Comparison of ENCODE assay signal across 30 cellular contexts in genomic region chr3:29576181-29576580, GRCh38.
"Had no signal": no experiment of that assay in that cellular context is flagged by ENCODE, and none has a peak within 500 bp of the region (broad histone marks: within the 10 kb centered on the region; RNA-seq: fewer than 3 reads in every experiment).

No MANE protein-coding gene starts in this region.

- H3K27me3 ChIP-seq: adrenal gland, body of pancreas, cardiac muscle cell, colonic mucosa, esophagus muscularis mucosa, gastroesophageal sphincter had no signal

- FAIRE-seq: endometrium, endothelial cell of umbilical vein, TTC549 had no signal

- H3K4me3 ChIP-seq: adrenal gland, body of pancreas, cardiac muscle cell, colonic mucosa, esophagus muscularis mucosa, gastroesophageal sphincter had no signal

- H3K27ac ChIP-seq: adrenal gland, body of pancreas, cardiac muscle cell, colonic mucosa, esophagus muscularis mucosa, gastroesophageal sphincter, VCaP had no signal

- H3K36me3 ChIP-seq: adrenal gland, cardiac muscle cell, colonic mucosa, esophagus muscularis mucosa, gastroesophageal sphincter had no signal

- DNase-seq: activated CD4-positive, alpha-beta T cell treated with anti-CD3 and anti-CD28 coated beads for 1 hour; activated CD4-positive, alpha-beta T cell treated with anti-CD3 and anti-CD28 coated beads for 4 hours; activated CD4-positive, alpha-beta T cell treated with anti-CD3 and anti-CD28 coated beads, Interleukin-2, amount 10 ng/mL, durations not matched to agents 7 days and 5 days; activated CD4-positive, alpha-beta T cell treated with anti-CD3 and anti-CD28 coated beads, Interleukin-2, amount 50 U/mL, for 48 hours; activated CD8-positive, alpha-beta memory T cell treated with anti-CD3 and anti-CD28 coated beads for 24 hours; activated CD8-positive, alpha-beta T cell treated with anti-CD3 and anti-CD28 coated beads for 36 hours; activated effector memory CD4-positive, alpha-beta T cell treated with anti-CD3 and anti-CD28 coated beads, Interleukin-2, amount 50 U/mL, for 16 hours; activated naive CD4-positive, alpha-beta T cell treated with anti-CD3 and anti-CD28 coated beads for 36 hours; activated naive CD8-positive, alpha-beta T cell treated with anti-CD3 and anti-CD28 coated beads for 36 hours; activated naive CD8-positive, alpha-beta T cell treated with anti-CD3 and anti-CD28 coated beads, Interleukin-2, amount 50 U/mL, for 24 hours; activated T-cell treated with anti-CD3 and anti-CD28 coated beads, Interleukin-2, amount 50 U/mL, for 4 hours; adrenal gland; amygdala; aorta; body of pancreas; central memory CD4-positive, alpha-beta T cell; cerebellar nuclear complex; colonic mucosa; effector CD8-positive, alpha-beta T cell; erythroblast; foreskin melanocyte; T-helper 2 cell had no signal

- H3K9me3 ChIP-seq: adrenal gland, body of pancreas, colonic mucosa had no signal

- ATAC-seq: activated CD8-positive, alpha-beta T cell treated with anti-CD3 and anti-CD28 coated beads for 36 hours; activated naive CD8-positive, alpha-beta T cell treated with anti-CD3 and anti-CD28 coated beads, Interleukin-2, amount 50 U/mL, for 24 hours; activated T-cell treated with anti-CD3 and anti-CD28 coated beads, Interleukin-2, amount 50 U/mL, for 4 hours; body of pancreas; gastroesophageal sphincter; WTC11 had no signal

- H3K4me1 ChIP-seq: adrenal gland, body of pancreas, colonic mucosa, gastroesophageal sphincter had no signal
